Comparison of ENCODE assay signal across 4 cellular contexts in the genomic region with DNA sequence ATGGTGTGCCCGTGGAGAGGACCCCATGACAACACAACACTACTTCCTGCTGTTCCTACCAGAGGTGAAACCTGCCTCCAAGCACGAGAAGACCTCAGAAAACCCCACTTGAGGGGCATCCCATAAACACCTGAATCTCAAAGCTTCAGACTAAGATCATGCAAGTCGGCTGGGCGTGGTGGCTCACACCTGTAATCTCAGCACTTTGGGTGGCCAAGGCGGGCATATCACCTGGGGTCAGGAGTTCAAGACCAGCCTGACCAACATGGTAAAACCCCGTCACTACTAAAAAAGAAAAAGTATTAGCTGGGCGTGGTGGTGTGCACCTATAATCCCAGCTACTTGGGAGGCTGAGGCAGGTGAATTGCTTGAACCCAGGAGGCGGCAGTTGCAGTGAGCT.
A peak's percentile ranks its signal among the peaks of the same experiment; 100 is the strongest.
DNase-seq lines count a peak whose midpoint lies in the region; ATAC-seq, FAIRE-seq and TF ChIP-seq lines count a peak whose summit lies in the region.
"Not testable (repeated sequence)": the region's sequence is repeated elsewhere in the genome, so short reads cannot be mapped to it uniquely, and the experiment has no call there.

No MANE protein-coding gene starts in this region.

- TF ChIP-seq CTCF in RWPE2 (IDR thresholded peaks at IDR 0.05; ENCODE audit: poor library complexity, severe bottlenecking); K562 (IDR thresholded peaks at IDR 0.05 in 2 of 3, conservative IDR thresholded peaks at IDR 0.05 in 1 of 3; ENCODE audit: insufficient read depth in 2 of 3, low read depth in 1 of 3, low read length in 3 of 3); upper lobe of right lung (IDR thresholded peaks at IDR 0.05): not testable (repeated sequence)

- not testable (repeated sequence) for ATAC-seq in RWPE2 (ENCODE audit: low read depth); K562; Right ventricle myocardium inferior; upper lobe of right lung

- not testable (repeated sequence) for FAIRE-seq in K562 (lab: Jason Lieb, UNC)

- H3K4me2 ChIP-seq in K562 (ENCODE audit: insufficient read depth, low read length), result not testable (repeated sequence)

- intact Hi-C loops in K562 (cut with micrococcal nuclease); Right ventricle myocardium inferior (cut with DNase I); upper lobe of right lung (cut with DNase I): not testable (repeated sequence)

- BruUV-seq in K562 (replicated peaks; lab: Mats Ljungman, UMichigan), result not testable (repeated sequence)

- not testable (repeated sequence) for DNase-seq in RWPE2 (ENCODE audit: low spot score); K562 (ENCODE audit: extremely low read depth in 1 of 4, low spot score in 3 of 4)
- DNase-seq in Right ventricle myocardium inferior (ENCODE audit: missing footprints) (peak; percentile 44), upper lobe of right lung (peak; percentile 19)

- 65% methylated on average over 8 of the region's 8 CpGs for WGBS in K562 (ENCODE audit: insufficient coverage, low coverage, missing lambda C conversion rate)

- not testable (repeated sequence) for H3K9me1 ChIP-seq in K562 (ENCODE audit: control insufficient read depth, insufficient read depth, low read length)

- H3K36me3 ChIP-seq in RWPE2 (ENCODE audit: low read depth); upper lobe of right lung: not testable (repeated sequence)
- peaks cover 67% of the 10 kb centered on the region for H3K36me3 ChIP-seq in K562 (ENCODE audit: control insufficient read depth, insufficient read depth, low read length)

- peak overlapping the region; percentile 19 for H3K27ac ChIP-seq in RWPE2 (ENCODE audit: poor library complexity, severe bottlenecking)
- H3K27ac ChIP-seq in K562 (ENCODE audit: extremely low read depth, low read depth, low read length); upper lobe of right lung: not testable (repeated sequence)

- not testable (repeated sequence) for H3K27me3 ChIP-seq in RWPE2 (ENCODE audit: insufficient read depth, poor library complexity, severe bottlenecking); K562 (ENCODE audit: control insufficient read depth in 2 of 2, insufficient read depth in 2 of 2, low read length in 2 of 2); upper lobe of right lung

- TF ChIP-seq EP300 in K562 (IDR thresholded peaks at IDR 0.05; ENCODE audit: low read length), result not testable (repeated sequence)

- H3K9ac ChIP-seq in K562 (ENCODE audit: insufficient read depth in 1 of 2, low read depth in 2 of 2, low read length in 2 of 2), result not testable (repeated sequence)

- in situ Hi-C loops in K562 (cut with MboI), result not testable (repeated sequence)

- not testable (repeated sequence) for H3K4me3 ChIP-seq in RWPE2 (ENCODE audit: severe bottlenecking); K562; upper lobe of right lung

- TF ChIP-seq RAD21 in K562 (CRISPR knock-in tag; conservative IDR thresholded peaks at IDR 0.05 in 1 of 2, IDR thresholded peaks at IDR 0.05 in 1 of 2), result not testable (repeated sequence)

- peak; percentile 57; the same call in 1 of the 2 replicates for TF ChIP-seq POLR2A in K562 (conservative IDR thresholded peaks at IDR 0.05)

- peaks cover 92% of the 10 kb centered on the region for H3K79me2 ChIP-seq in K562 (ENCODE audit: control insufficient read depth, insufficient read depth, low read length)

- H4K20me1 ChIP-seq in K562 (replicated peaks; ENCODE audit: control insufficient read depth, insufficient read depth, low read length), result peaks cover 29% of the 10 kb centered on the region

- not testable (repeated sequence) for H3K9me3 ChIP-seq in RWPE2 (ENCODE audit: severe bottlenecking); K562 (replicated peaks; ENCODE audit: control insufficient read depth, insufficient read depth, low read depth, low read length); upper lobe of right lung

- CTCF ChIA-PET in K562 (lab: Yijun Ruan, JAX; ENCODE audit: low intra/inter-chr PET ratio), result not testable (repeated sequence)

- POLR2A ChIA-PET in K562 (lab: Yijun Ruan, JAX), result interaction anchor here (0.8 kb wide), 1 partner anchor 11 kb away, joined by 4 read pairs; no protein-coding TSS in a partner anchor

- H3K4me1 ChIP-seq in RWPE2 (ENCODE audit: insufficient read depth, poor library complexity, severe bottlenecking) (peaks cover 19% of the 10 kb centered on the region), K562 (replicated peaks in 1 of 2; ENCODE audit: control insufficient read depth in 2 of 2, insufficient read depth in 2 of 2, low read length in 2 of 2) (peaks cover 0 to 25% of the 10 kb centered on the region in 2 experiments; a peak in 3 of 5 replicates)
- H3K4me1 ChIP-seq in upper lobe of right lung, result not testable (repeated sequence)

- H2AFZ ChIP-seq in K562 (ENCODE audit: low read depth, low read length), result not testable (repeated sequence)

TF ChIP-seq in K562, 482 proteins besides CTCF, POLR2A, EP300 and RAD21:
- TF ChIP-seq SUPT5H (IDR thresholded peaks at IDR 0.05) (peak; percentile 67), POLR2AphosphoS2 (IDR thresholded peaks at IDR 0.05; ENCODE audit: low read length) (0 out of 2 replicates have a peak, but pooled peaks have one; percentile 10), POLR2B (IDR thresholded peaks at IDR 0.05; ENCODE audit: low read depth, partially characterized antibody) (peak; percentile 37)
